ENCODE assay signal across 13 cellular contexts in the genomic region with DNA sequence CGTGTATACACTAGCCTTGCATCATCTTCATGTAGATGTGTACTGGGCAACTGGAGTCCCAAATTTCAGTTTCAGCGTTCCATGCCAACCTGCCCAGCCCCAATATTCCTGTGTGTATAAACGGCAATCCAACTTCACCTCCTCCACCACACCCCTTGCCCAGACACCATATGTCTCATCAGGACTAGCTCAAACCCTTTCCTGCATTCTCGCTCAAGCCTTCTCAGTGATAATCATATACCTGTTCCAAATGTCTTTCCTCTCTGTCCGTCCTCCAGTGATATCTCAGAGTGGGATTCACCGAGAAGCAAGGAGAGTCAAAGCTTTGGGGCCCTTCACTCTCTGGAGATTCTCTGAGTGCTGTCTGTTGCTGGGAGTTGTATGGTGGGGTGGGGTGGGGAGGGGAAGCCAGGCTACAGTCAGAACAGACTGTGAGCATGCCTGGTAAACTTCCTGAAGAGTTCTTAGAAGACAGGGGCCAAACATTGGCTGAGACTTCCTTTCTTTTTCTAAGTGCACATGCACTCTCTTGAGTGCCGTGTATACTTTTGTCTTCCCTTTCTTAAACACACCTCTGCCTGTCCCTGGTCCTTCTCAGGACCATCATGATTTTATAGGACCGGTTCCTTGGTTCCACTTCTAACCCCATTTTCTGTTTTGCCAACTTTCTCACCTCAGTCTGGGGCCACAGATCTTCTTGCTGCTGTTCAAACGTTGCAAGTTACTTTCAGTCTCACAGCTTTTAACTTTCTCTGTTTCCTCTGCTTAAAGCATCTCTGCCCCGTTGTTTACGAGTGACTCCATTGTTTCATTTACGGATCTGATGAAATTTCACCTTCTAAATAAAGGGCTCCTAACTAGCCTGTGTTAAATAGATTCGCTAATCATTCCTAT. TPM values are rescaled to one million over a fixed set of nuclear protein-coding genes. Genes with fewer than 3 reads are reported as not detected.
DNase-seq lines count a peak whose midpoint lies in the region; ATAC-seq and TF ChIP-seq lines count a peak whose summit lies in the region.
"Not testable (repeated sequence)": the region's sequence is repeated elsewhere in the genome, so short reads cannot be mapped to it uniquely, and the experiment has no call there.
"Had no signal": no experiment of that assay in that cellular context is flagged by ENCODE, and none has a peak within 500 bp of the region (broad histone marks: within the 10 kb centered on the region; RNA-seq: fewer than 3 reads in every experiment).

No MANE protein-coding gene starts in this region.

- not testable (repeated sequence) for H3K4me3 ChIP-seq in GM12864 (ENCODE audit: low read depth, low read length)

- ATAC-seq in GM19025 (IDR thresholded peaks at IDR 0.05; ENCODE audit: low read depth, unreplicated experiment) = peak; percentile 71
- ATAC-seq in GM21528 (IDR thresholded peaks at IDR 0.05; ENCODE audit: low FRiP score, unreplicated experiment) = peak; percentile 85
- ATAC-seq in HG02973 (IDR thresholded peaks at IDR 0.05; ENCODE audit: unreplicated experiment) = peak; percentile 89
- peak; percentile 86 for ATAC-seq in HG03460 (IDR thresholded peaks at IDR 0.05; ENCODE audit: unreplicated experiment)
- peak; percentile 87 for ATAC-seq in T-helper 17 cell

- H3K4me1 Mint-ChIP-seq in T-helper 17 cell = peaks cover 11% of the 10 kb centered on the region
- peaks cover 33% of the 10 kb centered on the region for H3K4me1 Mint-ChIP-seq in activated naive CD4-positive, alpha-beta T cell treated with anti-CD3 and anti-CD28 coated beads, Interleukin-2, amount 50 U/mL, for 24 hours

- H3K9me3 ChIP-seq in T-helper 17 cell (ENCODE audit: control insufficient read depth, low read length, poor library complexity, severe bottlenecking) = not testable (repeated sequence)

- DNase-seq in GM12864 (ENCODE audit: low read depth) = peak; percentile 2
- not testable (repeated sequence) for DNase-seq in T-helper 17 cell
- peak; percentile 2 to 18 for DNase-seq in stimulated activated CD4-positive, alpha-beta T cell treated with anti-CD3 and anti-CD28 coated beads, Interleukin-2, amount 100 ng/mL, for 24 hours

- H3K4me3 Mint-ChIP-seq in T-helper 17 cell = peak overlapping the region; percentile 98
- peak overlapping the region; percentile 93 for H3K4me3 Mint-ChIP-seq in activated naive CD4-positive, alpha-beta T cell treated with anti-CD3 and anti-CD28 coated beads, Interleukin-2, amount 50 U/mL, for 24 hours

- H3K36me3 Mint-ChIP-seq in T-helper 17 cell (ENCODE audit: low read depth); activated naive CD4-positive, alpha-beta T cell treated with anti-CD3 and anti-CD28 coated beads, Interleukin-2, amount 50 U/mL, for 24 hours: not testable (repeated sequence)

- not testable (repeated sequence) for TF ChIP-seq CTCF in GM12864 (IDR thresholded peaks at IDR 0.05; ENCODE audit: low read depth, low read length, missing control alignments)

- not testable (repeated sequence) for H3K27me3 Mint-ChIP-seq in T-helper 17 cell; activated naive CD4-positive, alpha-beta T cell treated with anti-CD3 and anti-CD28 coated beads, Interleukin-2, amount 50 U/mL, for 24 hours

- H3K27ac Mint-ChIP-seq in T-helper 17 cell = peak overlapping the region; percentile 96
- peak overlapping the region; percentile 97 for H3K27ac Mint-ChIP-seq in activated naive CD4-positive, alpha-beta T cell treated with anti-CD3 and anti-CD28 coated beads, Interleukin-2, amount 50 U/mL, for 24 hours

- H3K9me3 Mint-ChIP-seq in activated naive CD4-positive, alpha-beta T cell treated with anti-CD3 and anti-CD28 coated beads, Interleukin-2, amount 50 U/mL, for 24 hours = not testable (repeated sequence)

RNA-seq across cellular contexts. Expression of a gene that starts 6.5 kb away (rescaled TPM):
- not detected for total RNA-seq in T-helper 17 cell
- total RNA-seq: fibroblast of villous mesenchyme, lower leg skin, right atrium auricular region, stomach, WTC11 had no signal

RNA-seq across cellular contexts. Expression of a gene that starts 8.8 kb away (rescaled TPM):
- total RNA-seq in T-helper 17 cell = not detected
- total RNA-seq: fibroblast of villous mesenchyme, lower leg skin, right atrium auricular region, stomach, WTC11 had no signal

RNA-seq across cellular contexts. Expression of a gene that starts 25.9 kb away (rescaled TPM):
- total RNA-seq in T-helper 17 cell = not detected
- total RNA-seq: fibroblast of villous mesenchyme, lower leg skin, right atrium auricular region, stomach, WTC11 had no signal

RNA-seq across cellular contexts. Expression of a gene that starts 36.5 kb away (rescaled TPM):
- under 1 TPM in 1 of 2 donors, not detected in 1; 0.15 TPM for total RNA-seq in T-helper 17 cell
- total RNA-seq: fibroblast of villous mesenchyme, lower leg skin, right atrium auricular region, stomach, WTC11 had no signal
